In genomic region chr10:681670-682318, GRCh38 we compare ENCODE assay signal across 2 cellular contexts.
A peak's percentile ranks its signal among the peaks of the same experiment; 100 is the strongest.
TF ChIP-seq lines count a peak whose summit lies in the region.

No MANE protein-coding gene starts in this region.

TF ChIP-seq in H1, 55 proteins besides CTCF, POLR2A, EP300 and RAD21 (continued from another document):
- no peak for TF ChIP-seq SAP30 (IDR thresholded peaks at IDR 0.05; ENCODE audit: insufficient read depth, insufficient replicate concordance, low read length)
- TF ChIP-seq KDM1A (IDR thresholded peaks at IDR 0.05; ENCODE audit: borderline replicate concordance, low read length) = no peak
- no peak for TF ChIP-seq KDM5A (IDR thresholded peaks at IDR 0.05; ENCODE audit: low read length)
- TF ChIP-seq PHF8 (conservative IDR thresholded peaks at IDR 0.05; ENCODE audit: low read depth, low read length) = no peak
- no peak for TF ChIP-seq JUN (IDR thresholded peaks at IDR 0.05; ENCODE audit: low read depth, low read length)
- TF ChIP-seq GABPA (IDR thresholded peaks at IDR 0.05; ENCODE audit: borderline replicate concordance, insufficient read depth, low read length) = no peak
- no peak for TF ChIP-seq ZNF274 (IDR thresholded peaks at IDR 0.05; ENCODE audit: borderline replicate concordance, extremely low read depth, low read length)
- TF ChIP-seq CHD1 (IDR thresholded peaks at IDR 0.05; ENCODE audit: low read depth, low read length) = no peak
- TF ChIP-seq GTF2F1 (IDR thresholded peaks at IDR 0.05; ENCODE audit: borderline replicate concordance, low read depth, low read length) = no peak
- no peak for TF ChIP-seq POU5F1 (IDR thresholded peaks at IDR 0.05; ENCODE audit: low read depth, low read length)
- no peak for TF ChIP-seq SUZ12 (IDR thresholded peaks at IDR 0.05; ENCODE audit: low read length)
- no peak for TF ChIP-seq SRF (IDR thresholded peaks at IDR 0.05; ENCODE audit: low read depth, low read length)
- TF ChIP-seq, protein P1, sequence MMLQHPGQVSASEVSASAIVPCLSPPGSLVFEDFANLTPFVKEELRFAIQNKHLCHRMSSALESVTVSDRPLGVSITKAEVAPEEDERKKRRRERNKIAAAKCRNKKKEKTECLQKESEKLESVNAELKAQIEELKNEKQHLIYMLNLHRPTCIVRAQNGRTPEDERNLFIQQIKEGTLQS (IDR thresholded peaks at IDR 0.05; ENCODE audit: insufficient read depth, low read depth, low read length) = no peak
- no peak for TF ChIP-seq SIN3A (conservative IDR thresholded peaks at IDR 0.05 in 1 of 2, IDR thresholded peaks at IDR 0.05 in 1 of 2; ENCODE audit: low read depth in 1 of 2, low read length in 2 of 2)

TF ChIP-seq in liver, 16 proteins besides CTCF, POLR2A, EP300 and RAD21 (continued from another document):
- TF ChIP-seq RXRA (IDR thresholded peaks at IDR 0.05) = peak; percentile 45 to 61
